In the genomic region with DNA sequence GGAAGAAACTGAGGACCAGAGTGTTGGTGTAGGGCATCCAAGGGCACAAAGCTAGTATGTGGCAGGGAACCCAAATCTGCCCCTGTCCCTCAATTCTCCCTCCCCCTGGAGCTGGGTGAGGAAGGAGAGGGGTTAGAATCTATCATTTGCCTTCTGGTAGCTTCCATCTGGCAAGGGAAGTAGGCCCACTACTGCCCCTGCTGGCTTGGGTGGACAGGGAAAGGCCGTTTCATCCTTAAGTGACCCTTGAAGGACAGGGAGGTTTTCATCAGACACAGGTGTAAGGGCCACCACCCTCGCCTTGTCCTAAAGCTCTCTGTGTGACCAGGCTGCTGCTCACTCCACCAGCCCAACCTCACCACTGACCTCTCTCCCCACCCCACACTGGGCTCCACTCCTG, we compare ENCODE assay signal across 2 cellular contexts.
TF ChIP-seq lines count a peak whose summit lies in the region.

No MANE protein-coding gene starts in this region.

TF ChIP-seq in GM23338, 12 proteins besides CTCF, POLR2A, EP300 and RAD21:
- no peak for TF ChIP-seq EZH2phosphoT487 (IDR thresholded peaks at IDR 0.05; ENCODE audit: unreplicated experiment)
- no peak for TF ChIP-seq EZH2 (IDR thresholded peaks at IDR 0.05; ENCODE audit: low read depth, unreplicated experiment)
- TF ChIP-seq POLR2AphosphoS5 (IDR thresholded peaks at IDR 0.05; ENCODE audit: low read depth), result no peak
- no peak for TF ChIP-seq NANOG (IDR thresholded peaks at IDR 0.05; ENCODE audit: borderline replicate concordance)
- TF ChIP-seq STAT1 (IDR thresholded peaks at IDR 0.05; ENCODE audit: unreplicated experiment), result no peak
- TF ChIP-seq CREB1 (CRISPR knock-in tag; IDR thresholded peaks at IDR 0.05; ENCODE audit: low read depth), result no peak
- no peak for TF ChIP-seq ZNF331 (CRISPR knock-in tag; IDR thresholded peaks at IDR 0.05; ENCODE audit: low read depth)
- TF ChIP-seq, protein P1, sequence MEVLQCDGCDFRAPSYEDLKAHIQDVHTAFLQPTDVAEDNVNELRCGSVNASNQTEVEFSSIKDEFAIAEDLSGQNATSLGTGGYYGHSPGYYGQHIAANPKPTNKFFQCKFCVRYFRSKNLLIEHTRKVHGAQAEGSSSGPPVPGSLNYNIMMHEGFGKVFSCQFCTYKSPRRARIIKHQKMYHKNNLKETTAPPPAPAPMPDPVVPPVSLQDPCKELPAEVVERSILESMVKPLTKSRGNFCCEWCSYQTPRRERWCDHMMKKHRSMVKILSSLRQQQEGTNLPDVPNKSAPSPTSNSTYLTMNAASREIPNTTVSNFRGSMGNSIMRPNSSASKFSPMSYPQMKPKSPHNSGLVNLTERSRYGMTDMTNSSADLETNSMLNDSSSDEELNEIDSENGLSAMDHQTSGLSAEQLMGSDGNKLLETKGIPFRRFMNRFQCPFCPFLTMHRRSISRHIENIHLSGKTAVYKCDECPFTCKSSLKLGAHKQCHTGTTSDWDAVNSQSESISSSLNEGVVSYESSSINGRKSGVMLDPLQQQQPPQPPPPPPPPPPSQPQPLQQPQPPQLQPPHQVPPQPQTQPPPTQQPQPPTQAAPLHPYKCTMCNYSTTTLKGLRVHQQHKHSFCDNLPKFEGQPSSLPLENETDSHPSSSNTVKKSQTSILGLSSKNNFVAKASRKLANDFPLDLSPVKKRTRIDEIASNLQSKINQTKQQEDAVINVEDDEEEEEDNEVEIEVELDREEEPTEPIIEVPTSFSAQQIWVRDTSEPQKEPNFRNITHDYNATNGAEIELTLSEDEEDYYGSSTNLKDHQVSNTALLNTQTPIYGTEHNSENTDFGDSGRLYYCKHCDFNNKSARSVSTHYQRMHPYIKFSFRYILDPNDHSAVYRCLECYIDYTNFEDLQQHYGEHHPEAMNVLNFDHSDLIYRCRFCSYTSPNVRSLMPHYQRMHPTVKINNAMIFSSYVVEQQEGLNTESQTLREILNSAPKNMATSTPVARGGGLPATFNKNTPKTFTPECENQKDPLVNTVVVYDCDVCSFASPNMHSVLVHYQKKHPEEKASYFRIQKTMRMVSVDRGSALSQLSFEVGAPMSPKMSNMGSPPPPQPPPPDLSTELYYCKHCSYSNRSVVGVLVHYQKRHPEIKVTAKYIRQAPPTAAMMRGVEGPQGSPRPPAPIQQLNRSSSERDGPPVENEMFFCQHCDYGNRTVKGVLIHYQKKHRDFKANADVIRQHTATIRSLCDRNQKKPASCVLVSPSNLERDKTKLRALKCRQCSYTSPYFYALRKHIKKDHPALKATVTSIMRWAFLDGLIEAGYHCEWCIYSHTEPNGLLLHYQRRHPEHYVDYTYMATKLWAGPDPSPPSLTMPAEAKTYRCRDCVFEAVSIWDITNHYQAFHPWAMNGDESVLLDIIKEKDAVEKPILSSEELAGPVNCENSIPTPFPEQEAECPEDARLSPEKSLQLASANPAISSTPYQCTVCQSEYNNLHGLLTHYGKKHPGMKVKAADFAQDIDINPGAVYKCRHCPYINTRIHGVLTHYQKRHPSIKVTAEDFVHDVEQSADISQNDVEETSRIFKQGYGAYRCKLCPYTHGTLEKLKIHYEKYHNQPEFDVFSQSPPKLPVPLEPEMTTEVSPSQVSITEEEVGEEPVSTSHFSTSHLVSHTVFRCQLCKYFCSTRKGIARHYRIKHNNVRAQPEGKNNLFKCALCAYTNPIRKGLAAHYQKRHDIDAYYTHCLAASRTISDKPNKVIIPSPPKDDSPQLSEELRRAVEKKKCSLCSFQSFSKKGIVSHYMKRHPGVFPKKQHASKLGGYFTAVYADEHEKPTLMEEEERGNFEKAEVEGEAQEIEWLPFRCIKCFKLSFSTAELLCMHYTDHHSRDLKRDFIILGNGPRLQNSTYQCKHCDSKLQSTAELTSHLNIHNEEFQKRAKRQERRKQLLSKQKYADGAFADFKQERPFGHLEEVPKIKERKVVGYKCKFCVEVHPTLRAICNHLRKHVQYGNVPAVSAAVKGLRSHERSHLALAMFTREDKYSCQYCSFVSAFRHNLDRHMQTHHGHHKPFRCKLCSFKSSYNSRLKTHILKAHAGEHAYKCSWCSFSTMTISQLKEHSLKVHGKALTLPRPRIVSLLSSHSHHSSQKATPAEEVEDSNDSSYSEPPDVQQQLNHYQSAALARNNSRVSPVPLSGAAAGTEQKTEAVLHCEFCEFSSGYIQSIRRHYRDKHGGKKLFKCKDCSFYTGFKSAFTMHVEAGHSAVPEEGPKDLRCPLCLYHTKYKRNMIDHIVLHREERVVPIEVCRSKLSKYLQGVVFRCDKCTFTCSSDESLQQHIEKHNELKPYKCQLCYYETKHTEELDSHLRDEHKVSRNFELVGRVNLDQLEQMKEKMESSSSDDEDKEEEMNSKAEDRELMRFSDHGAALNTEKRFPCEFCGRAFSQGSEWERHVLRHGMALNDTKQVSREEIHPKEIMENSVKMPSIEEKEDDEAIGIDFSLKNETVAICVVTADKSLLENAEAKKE (CRISPR knock-in tag; IDR thresholded peaks at IDR 0.05), result no peak
- TF ChIP-seq, protein P2, sequence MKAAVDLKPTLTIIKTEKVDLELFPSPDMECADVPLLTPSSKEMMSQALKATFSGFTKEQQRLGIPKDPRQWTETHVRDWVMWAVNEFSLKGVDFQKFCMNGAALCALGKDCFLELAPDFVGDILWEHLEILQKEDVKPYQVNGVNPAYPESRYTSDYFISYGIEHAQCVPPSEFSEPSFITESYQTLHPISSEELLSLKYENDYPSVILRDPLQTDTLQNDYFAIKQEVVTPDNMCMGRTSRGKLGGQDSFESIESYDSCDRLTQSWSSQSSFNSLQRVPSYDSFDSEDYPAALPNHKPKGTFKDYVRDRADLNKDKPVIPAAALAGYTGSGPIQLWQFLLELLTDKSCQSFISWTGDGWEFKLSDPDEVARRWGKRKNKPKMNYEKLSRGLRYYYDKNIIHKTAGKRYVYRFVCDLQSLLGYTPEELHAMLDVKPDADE (IDR thresholded peaks at IDR 0.05), result no peak

TF ChIP-seq in liver, 16 proteins besides CTCF, POLR2A, EP300 and RAD21:
- TF ChIP-seq SP1 (IDR thresholded peaks at IDR 0.05) (no peak), HNF4G (IDR thresholded peaks at IDR 0.05) (no peak), FOXA1 (IDR thresholded peaks at IDR 0.05) (no peak), GABPA (IDR thresholded peaks at IDR 0.05 in 1 of 2, conservative IDR thresholded peaks at IDR 0.05 in 1 of 2) (no peak), HNF4A (conservative IDR thresholded peaks at IDR 0.05) (no peak)
